ENCODE assay signal across 1 cellular context in genomic region chr5:126525630-126526245, GRCh38.
TF ChIP-seq lines count a peak whose summit lies in the region.

No MANE protein-coding gene starts in this region.

TF ChIP-seq in HEK293, 187 proteins besides CTCF, POLR2A, EP300 and RAD21 (continued from another document):
- peak; percentile 33; the same call in 1 of the 2 replicates for TF ChIP-seq PRDM10 (tag by site-specific recombination; IDR thresholded peaks at IDR 0.05)
- TF ChIP-seq, protein P1, sequence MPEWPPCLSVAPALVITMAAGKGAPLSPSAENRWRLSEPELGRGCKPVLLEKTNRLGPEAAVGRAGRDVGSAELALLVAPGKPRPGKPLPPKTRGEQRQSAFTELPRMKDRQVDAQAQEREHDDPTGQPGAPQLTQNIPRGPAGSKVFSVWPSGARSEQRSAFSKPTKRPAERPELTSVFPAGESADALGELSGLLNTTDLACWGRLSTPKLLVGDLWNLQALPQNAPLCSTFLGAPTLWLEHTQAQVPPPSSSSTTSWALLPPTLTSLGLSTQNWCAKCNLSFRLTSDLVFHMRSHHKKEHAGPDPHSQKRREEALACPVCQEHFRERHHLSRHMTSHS (tag by site-specific recombination; IDR thresholded peaks at IDR 0.05) = no peak
- TF ChIP-seq, protein P2, sequence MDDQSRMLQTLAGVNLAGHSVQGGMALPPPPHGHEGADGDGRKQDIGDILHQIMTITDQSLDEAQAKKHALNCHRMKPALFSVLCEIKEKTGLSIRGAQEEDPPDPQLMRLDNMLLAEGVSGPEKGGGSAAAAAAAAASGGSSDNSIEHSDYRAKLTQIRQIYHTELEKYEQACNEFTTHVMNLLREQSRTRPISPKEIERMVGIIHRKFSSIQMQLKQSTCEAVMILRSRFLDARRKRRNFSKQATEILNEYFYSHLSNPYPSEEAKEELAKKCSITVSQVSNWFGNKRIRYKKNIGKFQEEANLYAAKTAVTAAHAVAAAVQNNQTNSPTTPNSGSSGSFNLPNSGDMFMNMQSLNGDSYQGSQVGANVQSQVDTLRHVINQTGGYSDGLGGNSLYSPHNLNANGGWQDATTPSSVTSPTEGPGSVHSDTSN (CRISPR knock-in tag; IDR thresholded peaks at IDR 0.05) = no peak
- TF ChIP-seq ZNF416 (tag by site-specific recombination; IDR thresholded peaks at IDR 0.05) = no peak
- no peak for TF ChIP-seq ZEB2 (tag by site-specific recombination; IDR thresholded peaks at IDR 0.05)
- 0 out of 2 replicates have a peak, but pooled peaks have one; percentile 21 for TF ChIP-seq SP3 (tag by site-specific recombination; IDR thresholded peaks at IDR 0.05)
- peak; percentile 95 for TF ChIP-seq ZBTB20 (tag by site-specific recombination; IDR thresholded peaks at IDR 0.05)
- no peak for TF ChIP-seq ZNF785 (tag by site-specific recombination; IDR thresholded peaks at IDR 0.05)
- no peak for TF ChIP-seq YY2 (tag by site-specific recombination; IDR thresholded peaks at IDR 0.05)
- TF ChIP-seq ZNF366 (tag by site-specific recombination; conservative IDR thresholded peaks at IDR 0.05) = no peak
- TF ChIP-seq ZFHX2 (tag by site-specific recombination; conservative IDR thresholded peaks at IDR 0.05) = 0 out of 2 replicates have a peak, but pooled peaks have one; percentile 26
- no peak for TF ChIP-seq ZNF132 (tag by site-specific recombination; IDR thresholded peaks at IDR 0.05; ENCODE audit: borderline replicate concordance)
- TF ChIP-seq ZNF350 (tag by site-specific recombination; IDR thresholded peaks at IDR 0.05) = no peak
- no peak for TF ChIP-seq KLF8 (tag by site-specific recombination; IDR thresholded peaks at IDR 0.05)
